In the genomic region with DNA sequence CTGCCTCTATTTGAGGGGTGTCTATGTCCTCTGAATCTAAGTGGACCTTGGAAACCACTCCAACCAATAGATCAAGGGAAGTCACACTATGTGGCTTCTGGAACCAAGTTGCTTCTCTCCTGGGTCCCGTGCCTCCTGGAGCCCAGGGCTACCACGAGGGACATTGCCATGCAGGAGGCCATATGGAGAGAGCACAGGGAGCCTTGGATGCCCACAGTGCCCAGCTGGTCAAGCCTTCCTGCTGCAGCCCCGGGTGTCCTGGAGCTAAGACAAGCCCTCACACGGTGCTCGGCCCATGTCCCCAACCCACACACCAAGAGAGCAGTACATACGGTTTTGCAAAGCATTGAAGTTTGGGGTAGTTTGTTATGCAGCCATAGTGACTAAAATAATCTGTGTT, we compare ENCODE assay signal across 20 cellular contexts.
A peak's percentile ranks its signal among the peaks of the same experiment; 100 is the strongest.
DNase-seq lines count a peak whose midpoint lies in the region; ATAC-seq and TF ChIP-seq lines count a peak whose summit lies in the region.
"Had no signal": no experiment of that assay in that cellular context is flagged by ENCODE, and none has a peak within 500 bp of the region (broad histone marks: within the 10 kb centered on the region; RNA-seq: fewer than 3 reads in every experiment).

No MANE protein-coding gene starts in this region.

- CTCF ChIA-PET in activated CD8-positive, alpha-beta memory T cell treated with anti-CD3 and anti-CD28 coated beads, Interleukin-2, amount 10 ng/mL, durations not matched to agents 7 days and 5 days (lab: Charles Lee) = no interaction called here

- no peak overlapping the region for H3K18ac ChIP-seq in H9 (ENCODE audit: insufficient read length, low read depth, low read length)

- H3K4me3 ChIP-seq in lower lobe of right lung = no peak overlapping the region

- H3K79me2 ChIP-seq in H9 (ENCODE audit: insufficient read depth, low read length) = no peaks in the 10 kb centered on the region

- H4K5ac ChIP-seq in H9 (ENCODE audit: insufficient read length, low read depth, low read length) = no peak overlapping the region

- H4K91ac ChIP-seq in H9 (ENCODE audit: insufficient read length, low read depth, low read length) = no peak overlapping the region

- H3K9me3 ChIP-seq in H9 (ENCODE audit: control insufficient read depth, low read depth, low read length) (no peaks in the 10 kb centered on the region), lower lobe of right lung (no peaks in the 10 kb centered on the region)
- H3K9me3 ChIP-seq: Caco-2 had no signal

- no peaks in the 10 kb centered on the region; a peak in 1 of 5 replicates for H3K9me3 Mint-ChIP-seq in H9
- no peaks in the 10 kb centered on the region for H3K9me3 Mint-ChIP-seq in activated CD8-positive, alpha-beta memory T cell treated with anti-CD3 and anti-CD28 coated beads, Interleukin-2, amount 10 ng/mL, durations not matched to agents 7 days and 5 days (ENCODE audit: low read depth)

- no peak for ATAC-seq in activated CD8-positive, alpha-beta memory T cell treated with anti-CD3 and anti-CD28 coated beads, Interleukin-2, amount 10 ng/mL, durations not matched to agents 7 days and 5 days
- ATAC-seq in left lobe of liver (no peak), sciatic nerve (no peak), lower lobe of right lung (no peak)
- ATAC-seq: HCT116 had no signal

- no peaks in the 10 kb centered on the region for H4K20me1 ChIP-seq in H9 (ENCODE audit: control insufficient read depth, insufficient read depth, insufficient read length)

- no peaks in the 10 kb centered on the region for H3K4me1 ChIP-seq in H9 (ENCODE audit: insufficient read depth, low read length)
- H3K4me1 ChIP-seq in lower lobe of right lung = no peaks in the 10 kb centered on the region
- H3K4me1 ChIP-seq: Caco-2 had no signal

- H3K27ac ChIP-seq in H9 (ENCODE audit: insufficient read length, low read depth, low read length) (no peak overlapping the region), lower lobe of right lung (no peak overlapping the region)

- H3K23me2 ChIP-seq in H9 (ENCODE audit: insufficient read length, low read depth, low read length, poor library complexity, severe bottlenecking) = no peaks in the 10 kb centered on the region

- H3K56ac ChIP-seq in H9 (ENCODE audit: insufficient read length, low read depth, low read length) = no peak overlapping the region

- no peaks in the 10 kb centered on the region for H3K79me1 ChIP-seq in H9 (ENCODE audit: insufficient read depth, low read depth, low read length, poor library complexity, severe bottlenecking)

- H3K27me3 ChIP-seq in H9 (ENCODE audit: insufficient read depth, low read length) (no peaks in the 10 kb centered on the region), lower lobe of right lung (ENCODE audit: low read depth) (peaks cover 24% of the 10 kb centered on the region)

- H4K8ac ChIP-seq in H9 (replicated peaks; ENCODE audit: insufficient read length, low read depth, low read length) = no peak overlapping the region

- intact Hi-C loops in sciatic nerve (cut with DNase I) = no loop called here
- intact Hi-C loops in lower lobe of right lung (cut with DNase I) = no loop called here

- H2BK15ac ChIP-seq in H9 (ENCODE audit: low read depth, low read length) = no peak overlapping the region

- H3K14ac ChIP-seq in H9 (ENCODE audit: insufficient read depth, low read length) = no peak overlapping the region

- H2BK5ac ChIP-seq in H9 (ENCODE audit: insufficient read length, low read length) = no peak overlapping the region

- DNase-seq in H9 (peak; percentile 10), left lobe of liver (ENCODE audit: low spot score) (peak; percentile 24), sciatic nerve (ENCODE audit: low spot score) (peak; percentile 21), lower lobe of right lung (no peak), anterior cingulate cortex (lab: John Stamatoyannopoulos, UW) (no peak)
- peak; percentile 15 for DNase-seq in activated CD8-positive, alpha-beta memory T cell treated with anti-CD3 and anti-CD28 coated beads, Interleukin-2, amount 10 ng/mL, durations not matched to agents 7 days and 5 days
- no peak for DNase-seq in activated CD4-positive, CD25-positive, alpha-beta regulatory T cell treated with anti-CD3 and anti-CD28 coated beads, Interleukin-2, amount 50 U/mL, for 72 hours
- DNase-seq in effector CD4-positive, alpha-beta T cell = no peak
- DNase-seq: C1 segment of cervical spinal cord; Caco-2; CD4-positive, alpha-beta memory T cell; GF-D8; GOT3; NCI-H1092; NCI-H1417 treated with DMSO at 0.1 percent for 48 hours; NCI-H2081; NCI-H2227 treated with DMSO at 0.1 percent for 48 hours; NCI-H526 treated with DMSO at 0.1 percent for 48 hours; SIG-M5 had no signal

- TF ChIP-seq CTCF in H9 (conservative IDR thresholded peaks at IDR 0.05) (no peak), lower lobe of right lung (IDR thresholded peaks at IDR 0.05) (no peak)

- no peak overlapping the region for H3K9ac ChIP-seq in H9 (ENCODE audit: extremely low read depth, insufficient read length, low read length)

- no peak overlapping the region for H3K4ac ChIP-seq in H9 (ENCODE audit: low read depth, low read length)

- no peak overlapping the region for H3K4me2 ChIP-seq in H9 (ENCODE audit: insufficient read depth, insufficient read length, low read length)

- no peaks in the 10 kb centered on the region for H3K36me3 Mint-ChIP-seq in H9 (ENCODE audit: insufficient read depth in 1 of 3, low read depth in 3 of 3)
- H3K36me3 Mint-ChIP-seq in activated CD8-positive, alpha-beta memory T cell treated with anti-CD3 and anti-CD28 coated beads, Interleukin-2, amount 10 ng/mL, durations not matched to agents 7 days and 5 days = no peaks in the 10 kb centered on the region

- WGBS in H9 (ENCODE audit: extremely low coverage, insufficient read length, low lambda C conversion rate) = no CpG with 5 or more reads among the region's 6 CpGs

- no peaks in the 10 kb centered on the region for H3K4me1 Mint-ChIP-seq in H9
- no peaks in the 10 kb centered on the region for H3K4me1 Mint-ChIP-seq in activated CD8-positive, alpha-beta memory T cell treated with anti-CD3 and anti-CD28 coated beads, Interleukin-2, amount 10 ng/mL, durations not matched to agents 7 days and 5 days
- H3K4me1 Mint-ChIP-seq: CD4-positive, alpha-beta memory T cell had no signal

- no peak overlapping the region for H2AK5ac ChIP-seq in H9 (ENCODE audit: insufficient read length, low read length)

- H2AFZ ChIP-seq in H9 (ENCODE audit: low read length) = no peak overlapping the region

- H3K23ac ChIP-seq in H9 (ENCODE audit: insufficient read length, low read depth, low read length) = no peak overlapping the region

- H3K27ac Mint-ChIP-seq in H9 = no peak overlapping the region
- H3K27ac Mint-ChIP-seq in activated CD8-positive, alpha-beta memory T cell treated with anti-CD3 and anti-CD28 coated beads, Interleukin-2, amount 10 ng/mL, durations not matched to agents 7 days and 5 days = no peak overlapping the region
- H3K27ac Mint-ChIP-seq: CD4-positive, alpha-beta memory T cell had no signal

- no peaks in the 10 kb centered on the region; the same call in 1 of the 2 replicates for H3K27me3 Mint-ChIP-seq in H9 (ENCODE audit: low read depth)
- no peaks in the 10 kb centered on the region for H3K27me3 Mint-ChIP-seq in activated CD8-positive, alpha-beta memory T cell treated with anti-CD3 and anti-CD28 coated beads, Interleukin-2, amount 10 ng/mL, durations not matched to agents 7 days and 5 days

- no peak overlapping the region for H2BK120ac ChIP-seq in H9 (ENCODE audit: low read depth, low read length, poor library complexity, severe bottlenecking)

- no peaks in the 10 kb centered on the region for H3K36me3 ChIP-seq in lower lobe of right lung

- no peak overlapping the region for H2BK20ac ChIP-seq in H9 (ENCODE audit: low read depth, low read length, poor library complexity, severe bottlenecking)

- no peak overlapping the region for H3K4me3 Mint-ChIP-seq in H9
- H3K4me3 Mint-ChIP-seq in activated CD8-positive, alpha-beta memory T cell treated with anti-CD3 and anti-CD28 coated beads, Interleukin-2, amount 10 ng/mL, durations not matched to agents 7 days and 5 days = no peak overlapping the region
- H3K4me3 Mint-ChIP-seq: CD4-positive, alpha-beta memory T cell had no signal

- no peak overlapping the region for H3T11ph ChIP-seq in H9 (ENCODE audit: low read length)

- H2BK12ac ChIP-seq in H9 (ENCODE audit: insufficient read length, low read depth, low read length) = no peak overlapping the region

Comparison
In these comparisons a context has a peak if more than half of its experiments do, and no peak if none do; other contexts are left out.
1. DNase-seq: peak in H9 (single experiment), activated CD8-positive, alpha-beta memory T cell treated with anti-CD3 and anti-CD28 coated beads, Interleukin-2, amount 10 ng/mL, durations not matched to agents 7 days and 5 days (single experiment), left lobe of liver (single experiment) and sciatic nerve (single experiment); none in lower lobe of right lung (single experiment), activated CD4-positive, CD25-positive, alpha-beta regulatory T cell treated with anti-CD3 and anti-CD28 coated beads, Interleukin-2, amount 50 U/mL, for 72 hours (single experiment), effector CD4-positive, alpha-beta T cell (single experiment) and anterior cingulate cortex (0 of 58).